In genomic region chr20:14498809-14499208, GRCh38 we compare ENCODE assay signal across 15 cellular contexts.
A peak's percentile ranks its signal among the peaks of the same experiment; 100 is the strongest.
DNase-seq lines count a peak whose midpoint lies in the region; ATAC-seq and TF ChIP-seq lines count a peak whose summit lies in the region.
"Had no signal": no experiment of that assay in that cellular context is flagged by ENCODE, and none has a peak within 500 bp of the region (broad histone marks: within the 10 kb centered on the region; RNA-seq: fewer than 3 reads in every experiment).

No MANE protein-coding gene starts in this region.

- H3K27me3 Mint-ChIP-seq in progenitor cell of endocrine pancreas, result peaks cover 6% of the 10 kb centered on the region
- H3K27me3 Mint-ChIP-seq in natural killer cell (ENCODE audit: low read depth in 2 of 2), result no peaks in the 10 kb centered on the region
- no peaks in the 10 kb centered on the region for H3K27me3 Mint-ChIP-seq in T-cell
- H3K27me3 Mint-ChIP-seq: activated CD4-positive, alpha-beta T cell treated with anti-CD3 and anti-CD28 coated beads for 36 hours had no signal

- no peaks in the 10 kb centered on the region for H3K27me3 ChIP-seq in right cardiac atrium (ENCODE audit: control insufficient read depth, insufficient read depth)
- H3K27me3 ChIP-seq: BLaER1 treated with 17β-estradiol and CSF1 and Interleukin-3, amounts not matched to agents 10 nM and 100 nM; tibial nerve had no signal

- H3K36me3 Mint-ChIP-seq in progenitor cell of endocrine pancreas (ENCODE audit: insufficient read depth) (no peaks in the 10 kb centered on the region), natural killer cell (peaks cover 4% of the 10 kb centered on the region), T-cell (no peaks in the 10 kb centered on the region)

- H3K4me1 Mint-ChIP-seq in progenitor cell of endocrine pancreas (ENCODE audit: low read depth), result peaks cover 15% of the 10 kb centered on the region
- no peaks in the 10 kb centered on the region for H3K4me1 Mint-ChIP-seq in natural killer cell
- H3K4me1 Mint-ChIP-seq in T-cell, result no peaks in the 10 kb centered on the region
- H3K4me1 Mint-ChIP-seq: activated CD4-positive, alpha-beta T cell treated with anti-CD3 and anti-CD28 coated beads for 36 hours had no signal

- no peak for ATAC-seq in natural killer cell
- no peak for ATAC-seq in T-cell (replicated peaks in 1 of 4)
- ATAC-seq in right cardiac atrium, result no peak
- ATAC-seq: activated CD4-positive, alpha-beta T cell treated with anti-CD3 and anti-CD28 coated beads for 36 hours; GM12878 had no signal

- H3K9me3 Mint-ChIP-seq in progenitor cell of endocrine pancreas (ENCODE audit: low read depth) (no peaks in the 10 kb centered on the region), natural killer cell (peaks cover 11 to 21% of the 10 kb centered on the region in 2 donors), T-cell (peaks cover 4 to 22% (median 13%) of the 10 kb centered on the region in 3 donors)

- H3K27ac ChIP-seq in right cardiac atrium (ENCODE audit: low read length), result no peak overlapping the region
- H3K27ac ChIP-seq: BLaER1 treated with 17β-estradiol and CSF1 and Interleukin-3, amounts not matched to agents 10 nM and 100 nM; tibial nerve had no signal

- no peak overlapping the region for H3K4me3 ChIP-seq in fibroblast of villous mesenchyme (ENCODE audit: low read depth, low read length)
- no peak overlapping the region for H3K4me3 ChIP-seq in right cardiac atrium (ENCODE audit: low read length)
- H3K4me3 ChIP-seq: BLaER1 treated with 17β-estradiol and CSF1 and Interleukin-3, amounts not matched to agents 10 nM and 100 nM; GM12878; tibial nerve had no signal

- CTCF ChIA-PET in T-cell (lab: Charles Lee), result no interaction called here

- 75% methylated on average over 4 of the region's 4 CpGs for WGBS in right cardiac atrium

- H3K4me3 Mint-ChIP-seq in progenitor cell of endocrine pancreas (ENCODE audit: low read depth), result no peak overlapping the region
- no peak overlapping the region for H3K4me3 Mint-ChIP-seq in natural killer cell
- H3K4me3 Mint-ChIP-seq in T-cell, result no peak overlapping the region
- H3K4me3 Mint-ChIP-seq: activated CD4-positive, alpha-beta T cell treated with anti-CD3 and anti-CD28 coated beads for 36 hours; T-helper 1 cell treated with Interleukin-12 subunit alpha and Interleukin-12 subunit beta and Interleukin-4 antibody, amounts not matched to agents 30 μg/mL and 1 μg/mL, for 36 hours had no signal

- POLR2A ChIA-PET in T-cell (lab: Charles Lee), result no interaction called here

- H3K9me3 ChIP-seq in right cardiac atrium (ENCODE audit: control insufficient read depth, low read length), result no peaks in the 10 kb centered on the region
- H3K9me3 ChIP-seq: BLaER1 treated with 17β-estradiol and CSF1 and Interleukin-3, amounts not matched to agents 10 nM and 100 nM; tibial nerve had no signal

- TF ChIP-seq CTCF in fibroblast of villous mesenchyme (IDR thresholded peaks at IDR 0.05; ENCODE audit: insufficient read depth, low read depth, low read length) (no peak), progenitor cell of endocrine pancreas (IDR thresholded peaks at IDR 0.05; ENCODE audit: unreplicated experiment) (no peak), natural killer cell (IDR thresholded peaks at IDR 0.05) (no peak)

- DNase-seq in NCI-H1105 (lab: John Stamatoyannopoulos, UW) (peak; percentile 11), NCI-H446 (lab: John Stamatoyannopoulos, UW) (peak; percentile 29 to 82), fibroblast of villous mesenchyme (ENCODE audit: low read depth) (peak; percentile 19), progenitor cell of endocrine pancreas (ENCODE audit: low spot score, unreplicated experiment) (no peak), natural killer cell (no peak), T-cell (no peak), right cardiac atrium (no peak)
- DNase-seq: activated CD4-positive, alpha-beta T cell treated with anti-CD3 and anti-CD28 coated beads for 36 hours; activated T-cell treated with anti-CD3 and anti-CD28 coated beads for 4 hours; islet precursor cell; stimulated activated CD4-positive, alpha-beta T cell treated with anti-CD3 and anti-CD28 coated beads, Interleukin-2, amount 100 ng/mL, for 48 hours had no signal

- intact Hi-C loops in natural killer cell (cut with micrococcal nuclease) (no loop called here), right cardiac atrium (cut with DNase I) (no loop called here)

- peak overlapping the region; percentile 45 for H3K27ac Mint-ChIP-seq in progenitor cell of endocrine pancreas
- no peak overlapping the region for H3K27ac Mint-ChIP-seq in natural killer cell
- H3K27ac Mint-ChIP-seq in T-cell, result no peak overlapping the region
- H3K27ac Mint-ChIP-seq: activated CD4-positive, alpha-beta T cell treated with anti-CD3 and anti-CD28 coated beads for 36 hours; T-helper 1 cell treated with Interleukin-12 subunit alpha and Interleukin-12 subunit beta and Interleukin-4 antibody, amounts not matched to agents 30 μg/mL and 1 μg/mL, for 36 hours had no signal

- no peaks in the 10 kb centered on the region for H3K4me1 ChIP-seq in right cardiac atrium (ENCODE audit: control insufficient read depth, insufficient read depth, low read length)
- H3K4me1 ChIP-seq: tibial nerve had no signal

Comparison
In these comparisons a context has a peak if more than half of its experiments do, and no peak if none do; other contexts are left out.
1. DNase-seq: peak in NCI-H1105 (single experiment), NCI-H446 (2 of 2) and fibroblast of villous mesenchyme (single experiment); none in progenitor cell of endocrine pancreas (single experiment), natural killer cell (single experiment), T-cell (0 of 34) and right cardiac atrium (0 of 3).